ENCODE assay signal across 12 cellular contexts in the genomic region with DNA sequence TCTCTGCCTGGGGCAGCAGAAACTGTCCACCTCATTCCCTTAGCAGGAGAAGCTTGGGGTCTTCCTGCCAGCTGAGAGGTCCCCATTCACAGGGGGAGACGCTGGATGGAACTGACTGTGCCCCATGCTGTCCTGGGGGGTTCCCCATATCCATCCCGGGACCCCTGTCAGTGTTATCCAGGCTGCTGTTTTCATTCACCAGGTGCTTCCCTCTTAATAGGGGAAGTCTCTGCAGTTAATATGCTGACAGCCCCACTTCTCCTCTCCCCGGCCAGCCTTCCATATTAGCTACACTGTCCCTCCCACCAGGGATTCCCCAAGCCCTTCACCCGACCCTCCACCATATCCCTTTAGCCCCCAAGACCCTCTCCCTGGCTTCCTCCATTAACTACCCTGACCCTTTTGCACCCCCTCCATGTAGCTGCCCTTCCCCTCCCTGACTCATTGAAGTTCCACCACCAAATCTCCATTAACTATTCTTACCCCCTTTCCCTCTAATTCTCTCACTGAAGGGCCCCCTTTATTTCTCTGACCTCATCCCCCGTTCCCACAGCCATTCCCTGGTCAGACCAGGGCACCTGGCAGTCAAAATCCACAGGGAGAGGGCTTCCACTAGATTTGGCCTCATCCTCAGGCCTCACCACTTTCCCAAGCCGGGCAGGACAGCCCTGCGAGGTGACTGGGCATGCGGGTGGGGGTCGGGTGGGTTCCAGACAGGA.
DNase-seq lines count a peak whose midpoint lies in the region; ATAC-seq, FAIRE-seq and TF ChIP-seq lines count a peak whose summit lies in the region.
"Had no signal": no experiment of that assay in that cellular context is flagged by ENCODE, and none has a peak within 500 bp of the region (broad histone marks: within the 10 kb centered on the region; RNA-seq: fewer than 3 reads in every experiment).

No MANE protein-coding gene starts in this region.

- H3K4me1 ChIP-seq in A549 (peaks cover 23% of the 10 kb centered on the region; the same call in 2 of the 3 replicates), ascending aorta (peaks cover 3 to 4% of the 10 kb centered on the region in 2 donors)

- no peak for TF ChIP-seq RAD21 in A549 (conservative IDR thresholded peaks at IDR 0.05 in 1 of 2, IDR thresholded peaks at IDR 0.05 in 1 of 2)

- peak overlapping the region; percentile 98 for H3K4me2 ChIP-seq in A549

- peaks cover 0 to 40% of the 10 kb centered on the region in 2 donors for H3K36me3 Mint-ChIP-seq in naive B cell

- peak overlapping the region in 1 of 6 donors; percentile 11 for H3K27ac Mint-ChIP-seq in naive B cell

- DNase-seq in A549 (ENCODE audit: low read depth in 1 of 2, low spot score in 1 of 2) (no peak), GM13977 (ENCODE audit: low spot score) (peak; percentile 42), ascending aorta (ENCODE audit: low spot score in 2 of 2) (no peak), naive B cell (no peak), AG20443 (ENCODE audit: low spot score) (no peak)
- DNase-seq in activated effector memory CD4-positive, alpha-beta T cell treated with Interleukin-2 at 50 U/mL for 16 hours: no peak
- no peak for DNase-seq in stimulated activated CD4-positive, alpha-beta T cell treated with anti-CD3 and anti-CD28 coated beads, Interleukin-4, amount 100 ng/mL, for 1 hour
- DNase-seq: GDM1 had no signal

- no peak for TF ChIP-seq EP300 in A549 (IDR thresholded peaks at IDR 0.05)

- peaks cover 58 to 87% (median 84%) of the 10 kb centered on the region in 3 donors for H3K27me3 Mint-ChIP-seq in naive B cell

- TF ChIP-seq CTCF in A549 (IDR thresholded peaks at IDR 0.05) (no peak), GM13977 (IDR thresholded peaks at IDR 0.05; ENCODE audit: extremely low read depth, insufficient read depth, missing control alignments) (no peak), ascending aorta (IDR thresholded peaks at IDR 0.05) (no peak)

- H3K9me3 ChIP-seq in A549 (peaks cover 2% of the 10 kb centered on the region; the same call in 1 of the 3 replicates), ascending aorta (no peaks in the 10 kb centered on the region)

- H3K4me3 ChIP-seq in A549 (peak overlapping the region; percentile 56; the same call in 2 of the 3 replicates), ascending aorta (peak overlapping the region; percentile 18 to 51)

- no peak for TF ChIP-seq POLR2A in A549 (IDR thresholded peaks at IDR 0.05; ENCODE audit: low read length)

- H3K9me3 Mint-ChIP-seq in naive B cell: peaks cover 0 to 20% (median 8%) of the 10 kb centered on the region in 7 donors

- CTCF ChIA-PET in A549 (lab: Yijun Ruan, JAX): interaction anchor here (1.0 to 2.3 kb wide), 3 partner anchors 10 to 90 kb away, joined by 5 read pairs; no protein-coding TSS in a partner anchor

- in situ Hi-C loops in GM13977 (cut with MboI; ENCODE audit: low pct_unique_long_range_greater_than_20kb, low sequenced_read_pairs, unreplicated experiment): no loop called here

- no peak for ATAC-seq in A549
- peak; percentile 24 to 28 for ATAC-seq in naive B cell (ENCODE audit: low read depth in 2 of 2)
- ATAC-seq in GM19035 (IDR thresholded peaks at IDR 0.05; ENCODE audit: unreplicated experiment): no peak

- no peak for FAIRE-seq in A549 (lab: Jason Lieb, UNC)
- FAIRE-seq: endometrium had no signal

- H3K27me3 ChIP-seq in ascending aorta: peaks cover 29% of the 10 kb centered on the region

- H3K4me1 Mint-ChIP-seq in naive B cell: peaks cover 26 to 29% (median 29%) of the 10 kb centered on the region in 3 donors

- H3K27ac ChIP-seq in A549: peak overlapping the region in 1 of 2 experiments; percentile 53; a peak in 1 of 6 replicates
- H3K27ac ChIP-seq in ascending aorta: no peak overlapping the region
- H3K27ac ChIP-seq: C4-2B, skin epidermis had no signal

- H3K36me3 ChIP-seq in ascending aorta: no peaks in the 10 kb centered on the region

- POLR2A ChIA-PET in A549 (lab: Yijun Ruan, JAX): no interaction called here

- intact Hi-C loops in ascending aorta (cut with DNase I): no loop called here

- H3K4me3 Mint-ChIP-seq in naive B cell: peak overlapping the region; percentile 31 to 89 (median 74)

- 5% methylated on average over 7 of the region's 9 CpGs for whole genome bisulfite sequencing in A549 (ENCODE audit: missing lambda C conversion rate)

TF ChIP-seq in A549, 52 proteins besides CTCF, POLR2A, EP300 and RAD21:
- TF ChIP-seq MAFK (IDR thresholded peaks at IDR 0.05; ENCODE audit: partially characterized antibody) (no peak), ZFP36 (IDR thresholded peaks at IDR 0.05; ENCODE audit: borderline replicate concordance, partially characterized antibody) (no peak), HEYL (CRISPR knock-in tag; IDR thresholded peaks at IDR 0.05) (no peak), NFE2L2 (conservative IDR thresholded peaks at IDR 0.05; ENCODE audit: low read length) (no peak), MAZ (IDR thresholded peaks at IDR 0.05; ENCODE audit: borderline replicate concordance, low read depth, low read length) (no peak), EHF (CRISPR knock-in tag; IDR thresholded peaks at IDR 0.05) (no peak), HOXA7 (CRISPR knock-in tag; IDR thresholded peaks at IDR 0.05) (no peak), FOSB (CRISPR knock-in tag; IDR thresholded peaks at IDR 0.05) (no peak), BHLHE40 (IDR thresholded peaks at IDR 0.05; ENCODE audit: low read depth, low read length) (no peak), HES2 (IDR thresholded peaks at IDR 0.05) (no peak), CHD4 (IDR thresholded peaks at IDR 0.05; ENCODE audit: borderline replicate concordance) (no peak), MYC (IDR thresholded peaks at IDR 0.05; ENCODE audit: borderline replicate concordance, low read length) (no peak), HOXB5 (CRISPR knock-in tag; IDR thresholded peaks at IDR 0.05) (no peak)
- TF ChIP-seq, protein P1, sequence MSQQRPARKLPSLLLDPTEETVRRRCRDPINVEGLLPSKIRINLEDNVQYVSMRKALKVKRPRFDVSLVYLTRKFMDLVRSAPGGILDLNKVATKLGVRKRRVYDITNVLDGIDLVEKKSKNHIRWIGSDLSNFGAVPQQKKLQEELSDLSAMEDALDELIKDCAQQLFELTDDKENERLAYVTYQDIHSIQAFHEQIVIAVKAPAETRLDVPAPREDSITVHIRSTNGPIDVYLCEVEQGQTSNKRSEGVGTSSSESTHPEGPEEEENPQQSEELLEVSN (IDR thresholded peaks at IDR 0.05; ENCODE audit: borderline replicate concordance, low read depth): no peak
TF ChIP-seq in A549: peak in this region for 0.

Comparison
In these comparisons a context has a peak if more than half of its experiments do, and no peak if none do; other contexts are left out.
1. ATAC-seq: peak in naive B cell (2 of 2); none in A549 (0 of 2) and GM19035 (single experiment).